ENCODE assay signal across 24 cellular contexts in genomic region chr16:80788016-80788415, GRCh38. TPM values are rescaled to one million over a fixed set of nuclear protein-coding genes. Genes with fewer than 3 reads are reported as not detected.
DNase-seq lines count a peak whose midpoint lies in the region; ATAC-seq and TF ChIP-seq lines count a peak whose summit lies in the region.
"Had no signal": no experiment of that assay in that cellular context is flagged by ENCODE, and none has a peak within 500 bp of the region (broad histone marks: within the 10 kb centered on the region; RNA-seq: fewer than 3 reads in every experiment).

No MANE protein-coding gene starts in this region.

- DNase-seq in AG08395 (ENCODE audit: low spot score) (peak; percentile 34), GM04503 (ENCODE audit: low read depth) (peak; percentile 68), astrocyte of the spinal cord (ENCODE audit: low read depth, low spot score) (peak; percentile 57), foreskin keratinocyte (peak in 1 of 2 donors; percentile 30)
- DNase-seq: ACHN; activated B cell treated with CpG ODN at 0.5 μM for 24 hours; activated CD8-positive, alpha-beta T cell treated with anti-CD3 and anti-CD28 coated beads for 36 hours; activated effector memory CD4-positive, alpha-beta T cell treated with anti-CD3 and anti-CD28 coated beads, Interleukin-2, amount 50 U/mL, for 16 hours; activated naive CD8-positive, alpha-beta T cell treated with anti-CD3 and anti-CD28 coated beads for 36 hours; Calu3; DND-41; foreskin melanocyte; heart right ventricle; NCI-H2081 treated with DMSO at 0.1 percent for 48 hours; NCI-H345; nephron progenitor cell; pancreas; stimulated activated CD4-positive, alpha-beta T cell treated with anti-CD3 and anti-CD28 coated beads, Interleukin-2, amount 100 ng/mL, for 48 hours; trophoblast cell had no signal

- H3K4me1 ChIP-seq in foreskin keratinocyte, result no peaks in the 10 kb centered on the region
- H3K4me1 ChIP-seq: pancreas had no signal

- no peak overlapping the region for H3K27ac ChIP-seq in foreskin keratinocyte
- H3K27ac ChIP-seq: heart right ventricle, pancreas had no signal

- no peak for TF ChIP-seq CTCF in astrocyte of the spinal cord (IDR thresholded peaks at IDR 0.05; ENCODE audit: low read depth, low read length)
- no peak for TF ChIP-seq CTCF in foreskin keratinocyte (conservative IDR thresholded peaks at IDR 0.05)

- H3K27me3 ChIP-seq in foreskin keratinocyte, result peaks cover 3% of the 10 kb centered on the region
- H3K27me3 ChIP-seq: heart right ventricle, pancreas had no signal

- in situ Hi-C loops in astrocyte of the spinal cord (cut with HindIII; ENCODE audit: low sequenced_read_pairs), result no loop called here

- H3K4me3 ChIP-seq in astrocyte of the spinal cord (ENCODE audit: low read depth, low read length), result no peak overlapping the region
- H3K4me3 ChIP-seq: GM12878, heart right ventricle, pancreas had no signal

- peak; percentile 29 for ATAC-seq in foreskin keratinocyte
- no peak for ATAC-seq in GM21423 (IDR thresholded peaks at IDR 0.05; ENCODE audit: unreplicated experiment)
- ATAC-seq in GM19351 (IDR thresholded peaks at IDR 0.05; ENCODE audit: unreplicated experiment), result no peak
- no peak for ATAC-seq in GM21786 (IDR thresholded peaks at IDR 0.05; ENCODE audit: unreplicated experiment)
- ATAC-seq in HG03521 (IDR thresholded peaks at IDR 0.05; ENCODE audit: unreplicated experiment), result no peak
- ATAC-seq: activated CD8-positive, alpha-beta T cell treated with anti-CD3 and anti-CD28 coated beads for 36 hours; GM12878; heart right ventricle; pancreas had no signal

RNA-seq across cellular contexts. Expression of gene CDYL2, which starts 16.4 kb away (rescaled TPM):
- 6.2 and 8.9 TPM in 2 replicates for total RNA-seq in foreskin keratinocyte
- 1.3 and 1.5 TPM in 2 replicates for polyA plus RNA-seq in foreskin keratinocyte
